ENCODE assay signal across 30 cellular contexts in the genomic region with DNA sequence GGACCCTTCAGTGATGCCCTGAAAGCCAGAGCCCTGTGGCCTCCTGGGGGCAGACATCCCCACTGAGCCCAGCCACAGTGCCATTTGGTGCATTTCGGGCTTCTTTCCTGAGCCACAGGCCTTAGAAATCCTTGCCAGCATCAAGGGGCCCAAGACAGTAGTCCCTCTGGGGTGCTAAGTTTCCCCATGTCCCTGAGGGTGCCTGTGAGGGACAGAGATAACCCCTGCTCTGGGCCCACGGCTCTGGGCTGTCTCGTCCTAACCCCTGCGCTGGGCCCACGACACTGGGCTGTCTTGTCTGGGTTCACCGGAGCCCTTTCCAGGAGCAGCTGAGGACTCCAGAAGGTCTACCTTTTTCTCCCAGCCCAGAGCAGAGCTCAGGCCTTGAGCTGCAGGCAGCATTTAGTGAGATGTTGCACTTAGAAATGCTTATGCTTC. TPM values are rescaled to one million over a fixed set of nuclear protein-coding genes. Genes with fewer than 3 reads are reported as not detected.
DNase-seq lines count a peak whose midpoint lies in the region; ATAC-seq and TF ChIP-seq lines count a peak whose summit lies in the region.
"Had no signal": no experiment of that assay in that cellular context is flagged by ENCODE, and none has a peak within 500 bp of the region (broad histone marks: within the 10 kb centered on the region; RNA-seq: fewer than 3 reads in every experiment).

No MANE protein-coding gene starts in this region.

- WGBS in suprapubic skin = 92% methylated on average over 6 of the region's 6 CpGs

- H3K79me2 ChIP-seq in OCI-LY1 (ENCODE audit: insufficient read depth, low read length) (no peaks in the 10 kb centered on the region), neural progenitor cell (ENCODE audit: low read depth) (no peaks in the 10 kb centered on the region)

- H2AFZ ChIP-seq in OCI-LY1 (ENCODE audit: low read length) (no peak overlapping the region), neural progenitor cell (replicated peaks) (no peak overlapping the region)
- H2AFZ ChIP-seq: PC-9 had no signal

- no peaks in the 10 kb centered on the region for H3K36me3 ChIP-seq in OCI-LY1 (ENCODE audit: insufficient read depth, low read length)
- no peaks in the 10 kb centered on the region for H3K36me3 ChIP-seq in suprapubic skin
- no peaks in the 10 kb centered on the region for H3K36me3 ChIP-seq in neural progenitor cell
- H3K36me3 ChIP-seq: left lung, pancreas had no signal

- H3K4me2 ChIP-seq in OCI-LY1 (ENCODE audit: low read length) (no peak overlapping the region), neural progenitor cell (no peak overlapping the region)
- H3K4me2 ChIP-seq: PC-9 had no signal

- H3K27me3 ChIP-seq in OCI-LY1 (ENCODE audit: insufficient read depth, low read length) (no peaks in the 10 kb centered on the region), suprapubic skin (no peaks in the 10 kb centered on the region), neural progenitor cell (no peaks in the 10 kb centered on the region)
- H3K27me3 ChIP-seq: dorsolateral prefrontal cortex, left lung, pancreas had no signal

- H3K4me1 ChIP-seq in OCI-LY1 (ENCODE audit: insufficient read depth, low read length, severe bottlenecking) (peaks cover 56% of the 10 kb centered on the region), suprapubic skin (no peaks in the 10 kb centered on the region), neural progenitor cell (no peaks in the 10 kb centered on the region)
- H3K4me1 ChIP-seq: left lung, pancreas had no signal

- POLR2A ChIA-PET in activated CD8-positive, alpha-beta T cell treated with anti-CD3 and anti-CD28 coated beads, Interleukin-2, amount 10 ng/mL, durations not matched to agents 7 days and 5 days (lab: Charles Lee) = no interaction called here
- POLR2A ChIA-PET in activated CD8-positive, alpha-beta T cell treated with anti-CD3 and anti-CD28 coated beads for 36 hours (lab: Charles Lee) = no interaction called here

- H3K4me3 Mint-ChIP-seq in activated CD8-positive, alpha-beta T cell treated with anti-CD3 and anti-CD28 coated beads, Interleukin-2, amount 10 ng/mL, durations not matched to agents 7 days and 5 days = no peak overlapping the region
- no peak overlapping the region for H3K4me3 Mint-ChIP-seq in activated CD8-positive, alpha-beta T cell treated with anti-CD3 and anti-CD28 coated beads for 36 hours
- no peak overlapping the region for H3K4me3 Mint-ChIP-seq in neural progenitor cell
- H3K4me3 Mint-ChIP-seq: activated CD4-positive, alpha-beta T cell treated with anti-CD3 and anti-CD28 coated beads, Interleukin-2, amount 10 ng/mL, durations not matched to agents 24 days and 14 days; activated naive CD8-positive, alpha-beta T cell treated with anti-CD3 and anti-CD28 coated beads, Interleukin-2, amount 50 U/mL, for 24 hours; CD4-positive, CD25-positive, alpha-beta regulatory T cell; immature natural killer cell; nephron; stimulated activated effector memory CD8-positive, alpha-beta T cell treated with anti-CD3 and anti-CD28 coated beads, Interleukin-12 subunit alpha, Interleukin-12 subunit beta, amount 100 ng/mL, for 72 hours had no signal

- no peaks in the 10 kb centered on the region for H3K4me1 Mint-ChIP-seq in activated CD8-positive, alpha-beta T cell treated with anti-CD3 and anti-CD28 coated beads, Interleukin-2, amount 10 ng/mL, durations not matched to agents 7 days and 5 days (ENCODE audit: low read depth)
- H3K4me1 Mint-ChIP-seq in activated CD8-positive, alpha-beta T cell treated with anti-CD3 and anti-CD28 coated beads for 36 hours (ENCODE audit: low read depth) = no peaks in the 10 kb centered on the region
- H3K4me1 Mint-ChIP-seq in neural progenitor cell = peaks cover 5% of the 10 kb centered on the region
- H3K4me1 Mint-ChIP-seq: activated CD4-positive, alpha-beta T cell treated with anti-CD3 and anti-CD28 coated beads, Interleukin-2, amount 10 ng/mL, durations not matched to agents 24 days and 14 days; activated naive CD8-positive, alpha-beta T cell treated with anti-CD3 and anti-CD28 coated beads, Interleukin-2, amount 50 U/mL, for 24 hours; CD4-positive, CD25-positive, alpha-beta regulatory T cell; immature natural killer cell; nephron; stimulated activated effector memory CD8-positive, alpha-beta T cell treated with anti-CD3 and anti-CD28 coated beads, Interleukin-12 subunit alpha, Interleukin-12 subunit beta, amount 100 ng/mL, for 72 hours had no signal

- H3F3A ChIP-seq in OCI-LY1 (ENCODE audit: insufficient read depth, low read length) (no peaks in the 10 kb centered on the region), neural progenitor cell (ENCODE audit: low read depth) (no peaks in the 10 kb centered on the region)

- H3K36me3 Mint-ChIP-seq in activated CD8-positive, alpha-beta T cell treated with anti-CD3 and anti-CD28 coated beads, Interleukin-2, amount 10 ng/mL, durations not matched to agents 7 days and 5 days (ENCODE audit: low read depth) = no peaks in the 10 kb centered on the region
- no peaks in the 10 kb centered on the region for H3K36me3 Mint-ChIP-seq in activated CD8-positive, alpha-beta T cell treated with anti-CD3 and anti-CD28 coated beads for 36 hours (ENCODE audit: low read depth)
- no peaks in the 10 kb centered on the region for H3K36me3 Mint-ChIP-seq in neural progenitor cell
- H3K36me3 Mint-ChIP-seq: CD4-positive, CD25-positive, alpha-beta regulatory T cell; immature natural killer cell; stimulated activated effector memory CD8-positive, alpha-beta T cell treated with anti-CD3 and anti-CD28 coated beads, Interleukin-12 subunit alpha, Interleukin-12 subunit beta, amount 100 ng/mL, for 72 hours had no signal

- no peak overlapping the region for H3K27ac Mint-ChIP-seq in activated CD8-positive, alpha-beta T cell treated with anti-CD3 and anti-CD28 coated beads, Interleukin-2, amount 10 ng/mL, durations not matched to agents 7 days and 5 days
- H3K27ac Mint-ChIP-seq in activated CD8-positive, alpha-beta T cell treated with anti-CD3 and anti-CD28 coated beads for 36 hours = no peak overlapping the region
- no peak overlapping the region for H3K27ac Mint-ChIP-seq in neural progenitor cell
- H3K27ac Mint-ChIP-seq: activated CD4-positive, alpha-beta T cell treated with anti-CD3 and anti-CD28 coated beads, Interleukin-2, amount 10 ng/mL, durations not matched to agents 24 days and 14 days; activated naive CD8-positive, alpha-beta T cell treated with anti-CD3 and anti-CD28 coated beads, Interleukin-2, amount 50 U/mL, for 24 hours; CD4-positive, CD25-positive, alpha-beta regulatory T cell; immature natural killer cell; nephron; stimulated activated effector memory CD8-positive, alpha-beta T cell treated with anti-CD3 and anti-CD28 coated beads, Interleukin-12 subunit alpha, Interleukin-12 subunit beta, amount 100 ng/mL, for 72 hours had no signal

- H4K20me1 ChIP-seq in OCI-LY1 (ENCODE audit: insufficient read depth, low read length) (no peaks in the 10 kb centered on the region), neural progenitor cell (ENCODE audit: low read depth) (no peaks in the 10 kb centered on the region)

- CTCF ChIA-PET in activated CD8-positive, alpha-beta T cell treated with anti-CD3 and anti-CD28 coated beads, Interleukin-2, amount 10 ng/mL, durations not matched to agents 7 days and 5 days (lab: Charles Lee) = interaction anchor here (1.0 kb wide), 1 partner anchor 147 kb away, joined by 3 read pairs; no protein-coding TSS in a partner anchor
- CTCF ChIA-PET in activated CD8-positive, alpha-beta T cell treated with anti-CD3 and anti-CD28 coated beads for 36 hours (lab: Charles Lee) = no interaction called here

- H3K9me3 ChIP-seq in OCI-LY1 (ENCODE audit: low read length) (0 out of 2 replicates have a peak, but pooled peaks cover 2% of the 10 kb centered on the region), suprapubic skin (peaks cover 6% of the 10 kb centered on the region), neural progenitor cell (ENCODE audit: low read depth) (peaks cover under 1% of the 10 kb centered on the region)
- H3K9me3 ChIP-seq: pancreas had no signal

- DNase-seq in activated CD8-positive, alpha-beta T cell treated with anti-CD3 and anti-CD28 coated beads, Interleukin-2, amount 10 ng/mL, durations not matched to agents 7 days and 5 days = peak; percentile 13
- DNase-seq in activated CD8-positive, alpha-beta T cell treated with anti-CD3 and anti-CD28 coated beads for 36 hours = no peak
- DNase-seq in left lobe of liver (ENCODE audit: low spot score) (peak; percentile 23), suprapubic skin (ENCODE audit: low spot score in 2 of 2) (peak; percentile 8 to 72), neural progenitor cell (ENCODE audit: low spot score) (no peak)
- DNase-seq: 8988T; activated CD4-positive, alpha-beta T cell treated with anti-CD3 and anti-CD28 coated beads, Interleukin-2, amount 10 ng/mL, durations not matched to agents 24 days and 14 days; activated gamma-delta T cell treated with Interleukin-2 at 50 U/mL for 16 hours; activated naive CD8-positive, alpha-beta T cell treated with anti-CD3 and anti-CD28 coated beads, Interleukin-2, amount 50 U/mL, for 24 hours; CD4-positive, CD25-positive, alpha-beta regulatory T cell; central memory CD4-positive, alpha-beta T cell; hippocampal formation; immature natural killer cell; left lung; NCI-H1048; NCI-H1694; NCI-H510A; pancreas; PC-9; SHP77; stimulated activated CD4-positive, alpha-beta T cell treated with anti-CD3 and anti-CD28 coated beads, Interleukin-12 subunit alpha, Interleukin-12 subunit beta, amount 100 ng/mL, for 4 hours; stimulated activated CD4-positive, alpha-beta T cell treated with anti-CD3 and anti-CD28 coated beads, Interleukin-4, amount 100 ng/mL, for 1 hour; substantia nigra had no signal

- no peak overlapping the region for H3K4me3 ChIP-seq in OCI-LY1 (ENCODE audit: low read depth, low read length, poor library complexity, severe bottlenecking)
- no peak overlapping the region for H3K4me3 ChIP-seq in suprapubic skin
- no peak overlapping the region for H3K4me3 ChIP-seq in neural progenitor cell
- H3K4me3 ChIP-seq: dorsolateral prefrontal cortex, left lung, pancreas, PC-9 had no signal

- peaks cover 3% of the 10 kb centered on the region for H3K27me3 Mint-ChIP-seq in activated CD8-positive, alpha-beta T cell treated with anti-CD3 and anti-CD28 coated beads, Interleukin-2, amount 10 ng/mL, durations not matched to agents 7 days and 5 days (ENCODE audit: low read depth)
- no peaks in the 10 kb centered on the region for H3K27me3 Mint-ChIP-seq in activated CD8-positive, alpha-beta T cell treated with anti-CD3 and anti-CD28 coated beads for 36 hours
- H3K27me3 Mint-ChIP-seq in neural progenitor cell (ENCODE audit: insufficient read depth, low read depth) = peaks cover 7% of the 10 kb centered on the region
- H3K27me3 Mint-ChIP-seq: activated CD4-positive, alpha-beta T cell treated with anti-CD3 and anti-CD28 coated beads, Interleukin-2, amount 10 ng/mL, durations not matched to agents 24 days and 14 days had no signal

- no peak for TF ChIP-seq CTCF in activated CD8-positive, alpha-beta T cell treated with anti-CD3 and anti-CD28 coated beads for 36 hours (IDR thresholded peaks at IDR 0.05)
- TF ChIP-seq CTCF in OCI-LY1 (IDR thresholded peaks at IDR 0.05; ENCODE audit: low read length) (no peak), suprapubic skin (IDR thresholded peaks at IDR 0.05) (no peak), neural progenitor cell (IDR thresholded peaks at IDR 0.05) (no peak)

- no peak overlapping the region; the same call in 1 of the 2 replicates for H3K9ac ChIP-seq in OCI-LY1 (ENCODE audit: low read length)
- H3K9ac ChIP-seq in neural progenitor cell = no peak overlapping the region

- H3K9me3 Mint-ChIP-seq in activated CD8-positive, alpha-beta T cell treated with anti-CD3 and anti-CD28 coated beads, Interleukin-2, amount 10 ng/mL, durations not matched to agents 7 days and 5 days (ENCODE audit: insufficient read depth) = peaks cover 4% of the 10 kb centered on the region
- H3K9me3 Mint-ChIP-seq in activated CD8-positive, alpha-beta T cell treated with anti-CD3 and anti-CD28 coated beads for 36 hours = peaks cover 4% of the 10 kb centered on the region
- peaks cover 1% of the 10 kb centered on the region for H3K9me3 Mint-ChIP-seq in neural progenitor cell
- H3K9me3 Mint-ChIP-seq: stimulated activated effector memory CD8-positive, alpha-beta T cell treated with anti-CD3 and anti-CD28 coated beads, Interleukin-12 subunit alpha, Interleukin-12 subunit beta, amount 100 ng/mL, for 72 hours had no signal

- intact Hi-C loops in activated CD8-positive, alpha-beta T cell treated with anti-CD3 and anti-CD28 coated beads for 36 hours (cut with micrococcal nuclease) = no loop called here

- H3K27ac ChIP-seq in OCI-LY1 (ENCODE audit: low read depth, low read length, poor library complexity, severe bottlenecking) (peak overlapping the region; percentile 62), suprapubic skin (no peak overlapping the region), neural progenitor cell (no peak overlapping the region)
- H3K27ac ChIP-seq: dorsolateral prefrontal cortex, left lung, pancreas, PC-9, VCaP had no signal

- no peak for TF ChIP-seq POLR2A in suprapubic skin (IDR thresholded peaks at IDR 0.05)

- no peaks in the 10 kb centered on the region for H3K9me2 ChIP-seq in OCI-LY1 (ENCODE audit: low read depth, low read length)

- no peak for TF ChIP-seq EP300 in suprapubic skin (IDR thresholded peaks at IDR 0.05)

- ATAC-seq in activated CD8-positive, alpha-beta T cell treated with anti-CD3 and anti-CD28 coated beads, Interleukin-2, amount 10 ng/mL, durations not matched to agents 7 days and 5 days = no peak
- ATAC-seq in activated CD8-positive, alpha-beta T cell treated with anti-CD3 and anti-CD28 coated beads for 36 hours = no peak
- ATAC-seq in left lobe of liver (no peak), GM18909 (IDR thresholded peaks at IDR 0.05; ENCODE audit: poor library complexity, unreplicated experiment) (no peak), HG03442 (IDR thresholded peaks at IDR 0.05; ENCODE audit: unreplicated experiment) (no peak)
- ATAC-seq: activated naive CD8-positive, alpha-beta T cell treated with anti-CD3 and anti-CD28 coated beads, Interleukin-2, amount 50 U/mL, for 24 hours; left lung; pancreas; stimulated activated effector memory CD8-positive, alpha-beta T cell treated with anti-CD3 and anti-CD28 coated beads, Interleukin-12 subunit alpha, Interleukin-12 subunit beta, amount 100 ng/mL, for 72 hours had no signal

RNA-seq across cellular contexts. Expression of a gene that starts 45.1 kb away (rescaled TPM):
- total RNA-seq in activated CD8-positive, alpha-beta T cell treated with anti-CD3 and anti-CD28 coated beads, Interleukin-2, amount 10 ng/mL, durations not matched to agents 7 days and 5 days = under 1 TPM; 0.31 to 0.32 TPM
- not detected for total RNA-seq in activated CD8-positive, alpha-beta T cell treated with anti-CD3 and anti-CD28 coated beads for 36 hours
- 4.2 TPM for total RNA-seq in left lobe of liver
- 10 to 100 TPM in 2 of 4 donors, 1 to 10 TPM in 2; 2.8 to 15.5 (median 7.1) TPM for total RNA-seq in suprapubic skin
- total RNA-seq in neural progenitor cell (ENCODE audit: low replicate concordance) = 0.24 and 0.25 TPM in 2 replicates
- total RNA-seq: PC-9 had no signal

Comparison
In these comparisons a context has a peak if more than half of its experiments do, and no peak if none do; other contexts are left out.
1. DNase-seq: peak in activated CD8-positive, alpha-beta T cell treated with anti-CD3 and anti-CD28 coated beads, Interleukin-2, amount 10 ng/mL, durations not matched to agents 7 days and 5 days (single experiment), left lobe of liver (single experiment) and suprapubic skin (2 of 2); none in activated CD8-positive, alpha-beta T cell treated with anti-CD3 and anti-CD28 coated beads for 36 hours (single experiment) and neural progenitor cell (single experiment).